In the genomic region with DNA sequence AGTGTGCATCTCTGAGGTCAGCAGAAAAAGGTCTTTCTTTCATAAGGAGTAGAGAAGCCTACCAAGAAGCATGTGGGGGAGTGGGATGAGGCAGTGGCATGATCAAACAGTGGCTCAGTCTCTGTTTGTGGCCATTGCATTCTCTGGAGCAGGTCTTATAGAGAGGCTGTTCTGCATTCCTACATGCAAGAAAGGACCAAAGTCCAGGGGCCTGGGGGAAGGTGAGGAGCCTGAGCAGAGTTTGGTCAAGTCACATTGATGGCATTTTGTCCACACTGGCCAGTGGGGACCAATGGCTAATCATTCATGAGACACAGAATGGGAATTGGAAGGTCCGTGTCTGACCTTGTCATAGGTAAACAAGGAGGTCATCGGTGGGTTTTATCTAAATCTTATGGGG, we compare ENCODE assay signal across 9 cellular contexts. TPM values are rescaled to one million over a fixed set of nuclear protein-coding genes. Genes with fewer than 3 reads are reported as not detected.
"Had no signal": no experiment of that assay in that cellular context is flagged by ENCODE, and none has a peak within 500 bp of the region (broad histone marks: within the 10 kb centered on the region; RNA-seq: fewer than 3 reads in every experiment).

No MANE protein-coding gene starts in this region.

- H2AFZ ChIP-seq: GM23338 had no signal

- ATAC-seq: GM23338, HepG2, K562 had no signal

- H3K27ac ChIP-seq: HL-60 had no signal

- H3K4me3 ChIP-seq: GM23338, K562 had no signal

- H3K4me1 Mint-ChIP-seq: H9 had no signal

- H3K27ac Mint-ChIP-seq: GM23338, H9 had no signal

- H3K9me3 Mint-ChIP-seq: GM23338 had no signal

- H3K4me3 Mint-ChIP-seq: GM23338, H9 had no signal

- DNase-seq: H9, HCEC 1CT, IMR-90, KG1 had no signal

- H3K4me2 ChIP-seq: GM23338 had no signal

RNA-seq across cellular contexts. Expression of gene MAP10, which starts 25.4 kb away (rescaled TPM):
- total RNA-seq: HepG2, HT1080 had no signal
